1 cellular context compared by ENCODE assay signal in the genomic region with DNA sequence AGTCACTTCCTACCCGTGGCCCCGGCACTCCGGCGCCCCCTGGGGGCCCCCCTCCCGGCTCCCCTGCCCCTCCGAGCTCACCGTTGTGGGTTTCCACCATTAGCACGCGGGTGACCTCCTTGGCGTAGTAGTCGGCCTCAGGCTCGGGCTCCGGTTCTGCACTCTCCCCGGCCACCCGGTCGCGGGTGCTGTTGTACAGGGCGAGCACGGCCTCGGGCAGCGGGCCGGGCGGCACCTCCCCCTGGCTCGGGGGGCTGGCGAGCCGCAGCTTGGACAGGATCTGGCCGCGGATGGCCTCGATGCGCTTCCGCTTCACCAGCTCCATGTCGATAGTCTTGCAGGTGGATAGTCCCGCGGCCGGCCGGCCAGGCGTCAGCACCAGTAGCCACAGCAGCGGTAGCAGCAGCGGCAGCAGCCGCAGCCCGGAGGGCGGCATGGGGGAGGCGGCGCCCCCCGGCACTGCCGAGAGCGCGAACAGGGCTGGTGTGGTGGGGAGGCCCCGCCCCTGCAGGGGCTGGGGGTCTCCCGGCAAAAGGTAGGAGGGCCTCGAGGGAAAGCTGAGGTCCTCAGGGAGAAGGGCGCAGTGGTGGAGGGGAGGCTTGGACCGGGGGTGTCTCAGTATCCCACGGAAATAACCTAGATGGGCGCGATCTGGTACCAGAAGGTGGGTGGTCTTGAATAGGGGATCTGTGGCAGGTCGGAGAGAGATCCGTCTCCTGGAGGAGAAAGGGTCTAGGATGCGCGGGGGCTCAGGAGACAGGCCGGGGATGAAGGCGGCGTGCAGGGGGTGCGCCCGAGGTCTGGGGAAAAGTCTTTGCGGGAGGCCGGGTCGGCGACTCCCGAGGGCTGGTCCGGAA.
TF ChIP-seq lines count a peak whose summit lies in the region.

No MANE protein-coding gene starts in this region.

TF ChIP-seq in HepG2, 621 proteins besides CTCF, POLR2A, EP300 and RAD21 (continues in another document):
- no peak for TF ChIP-seq ZNF484 (CRISPR knock-in tag; IDR thresholded peaks at IDR 0.05; ENCODE audit: borderline replicate concordance, low read depth)
- TF ChIP-seq NR2F1 (CRISPR knock-in tag; IDR thresholded peaks at IDR 0.05): no peak
- TF ChIP-seq, protein P1, sequence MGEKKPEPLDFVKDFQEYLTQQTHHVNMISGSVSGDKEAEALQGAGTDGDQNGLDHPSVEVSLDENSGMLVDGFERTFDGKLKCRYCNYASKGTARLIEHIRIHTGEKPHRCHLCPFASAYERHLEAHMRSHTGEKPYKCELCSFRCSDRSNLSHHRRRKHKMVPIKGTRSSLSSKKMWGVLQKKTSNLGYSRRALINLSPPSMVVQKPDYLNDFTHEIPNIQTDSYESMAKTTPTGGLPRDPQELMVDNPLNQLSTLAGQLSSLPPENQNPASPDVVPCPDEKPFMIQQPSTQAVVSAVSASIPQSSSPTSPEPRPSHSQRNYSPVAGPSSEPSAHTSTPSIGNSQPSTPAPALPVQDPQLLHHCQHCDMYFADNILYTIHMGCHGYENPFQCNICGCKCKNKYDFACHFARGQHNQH (CRISPR knock-in tag; IDR thresholded peaks at IDR 0.05): peak; percentile 61; the same call in 1 of the 2 replicates
- TF ChIP-seq PHF20 (CRISPR knock-in tag; IDR thresholded peaks at IDR 0.05): peak; percentile 31; the same call in 1 of the 2 replicates
- no peak for TF ChIP-seq ATF7-NPFF (CRISPR knock-in tag; IDR thresholded peaks at IDR 0.05; ENCODE audit: low read depth)
- peak; percentile 84 for TF ChIP-seq MYC (CRISPR knock-in tag; IDR thresholded peaks at IDR 0.05; ENCODE audit: borderline replicate concordance)
- 0 out of 2 replicates have a peak, but pooled peaks have one; percentile 59 for TF ChIP-seq KLF12 (CRISPR knock-in tag; IDR thresholded peaks at IDR 0.05; ENCODE audit: borderline replicate concordance)
- peak; percentile 59; the same call in 1 of the 2 replicates for TF ChIP-seq CCDC6 (CRISPR knock-in tag; IDR thresholded peaks at IDR 0.05)
- no peak for TF ChIP-seq ZNF18 (CRISPR knock-in tag; IDR thresholded peaks at IDR 0.05; ENCODE audit: insufficient replicate concordance)
- TF ChIP-seq IRX3 (CRISPR knock-in tag; IDR thresholded peaks at IDR 0.05; ENCODE audit: borderline replicate concordance, low read depth): no peak
- no peak for TF ChIP-seq ERF (CRISPR knock-in tag; IDR thresholded peaks at IDR 0.05)
- peak; percentile 56 for TF ChIP-seq PHF8 (CRISPR knock-in tag; IDR thresholded peaks at IDR 0.05)
- peak; percentile 73 for TF ChIP-seq ZNF501 (CRISPR knock-in tag; IDR thresholded peaks at IDR 0.05)
- TF ChIP-seq, protein P2, sequence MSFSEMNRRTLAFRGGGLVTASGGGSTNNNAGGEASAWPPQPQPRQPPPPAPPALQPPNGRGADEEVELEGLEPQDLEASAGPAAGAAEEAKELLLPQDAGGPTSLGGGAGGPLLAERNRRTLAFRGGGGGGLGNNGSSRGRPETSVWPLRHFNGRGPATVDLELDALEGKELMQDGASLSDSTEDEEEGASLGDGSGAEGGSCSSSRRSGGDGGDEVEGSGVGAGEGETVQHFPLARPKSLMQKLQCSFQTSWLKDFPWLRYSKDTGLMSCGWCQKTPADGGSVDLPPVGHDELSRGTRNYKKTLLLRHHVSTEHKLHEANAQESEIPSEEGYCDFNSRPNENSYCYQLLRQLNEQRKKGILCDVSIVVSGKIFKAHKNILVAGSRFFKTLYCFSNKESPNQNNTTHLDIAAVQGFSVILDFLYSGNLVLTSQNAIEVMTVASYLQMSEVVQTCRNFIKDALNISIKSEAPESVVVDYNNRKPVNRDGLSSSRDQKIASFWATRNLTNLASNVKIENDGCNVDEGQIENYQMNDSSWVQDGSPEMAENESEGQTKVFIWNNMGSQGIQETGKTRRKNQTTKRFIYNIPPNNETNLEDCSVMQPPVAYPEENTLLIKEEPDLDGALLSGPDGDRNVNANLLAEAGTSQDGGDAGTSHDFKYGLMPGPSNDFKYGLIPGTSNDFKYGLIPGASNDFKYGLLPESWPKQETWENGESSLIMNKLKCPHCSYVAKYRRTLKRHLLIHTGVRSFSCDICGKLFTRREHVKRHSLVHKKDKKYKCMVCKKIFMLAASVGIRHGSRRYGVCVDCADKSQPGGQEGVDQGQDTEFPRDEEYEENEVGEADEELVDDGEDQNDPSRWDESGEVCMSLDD (CRISPR knock-in tag; IDR thresholded peaks at IDR 0.05; ENCODE audit: borderline replicate concordance): 0 out of 2 replicates have a peak, but pooled peaks have one; percentile 15
- TF ChIP-seq MAZ (IDR thresholded peaks at IDR 0.05; ENCODE audit: borderline replicate concordance, low read depth, low read length): peak; percentile 47; the same call in 1 of the 2 replicates
- no peak for TF ChIP-seq MAZ (CRISPR knock-in tag; IDR thresholded peaks at IDR 0.05; ENCODE audit: low read depth)
- TF ChIP-seq ZNF10 (CRISPR knock-in tag; IDR thresholded peaks at IDR 0.05; ENCODE audit: borderline replicate concordance, low read depth): no peak
- TF ChIP-seq ZNF550 (CRISPR knock-in tag; IDR thresholded peaks at IDR 0.05; ENCODE audit: borderline replicate concordance): no peak
- TF ChIP-seq YEATS2 (CRISPR knock-in tag; IDR thresholded peaks at IDR 0.05; ENCODE audit: borderline replicate concordance): peak; percentile 35; the same call in 1 of the 2 replicates
- 0 out of 2 replicates have a peak, but pooled peaks have one; percentile 40 for TF ChIP-seq ZNF709 (CRISPR knock-in tag; IDR thresholded peaks at IDR 0.05)
- 0 out of 2 replicates have a peak, but pooled peaks have one; percentile 7 for TF ChIP-seq HDAC1 (CRISPR knock-in tag; IDR thresholded peaks at IDR 0.05)
- TF ChIP-seq, protein P3, sequence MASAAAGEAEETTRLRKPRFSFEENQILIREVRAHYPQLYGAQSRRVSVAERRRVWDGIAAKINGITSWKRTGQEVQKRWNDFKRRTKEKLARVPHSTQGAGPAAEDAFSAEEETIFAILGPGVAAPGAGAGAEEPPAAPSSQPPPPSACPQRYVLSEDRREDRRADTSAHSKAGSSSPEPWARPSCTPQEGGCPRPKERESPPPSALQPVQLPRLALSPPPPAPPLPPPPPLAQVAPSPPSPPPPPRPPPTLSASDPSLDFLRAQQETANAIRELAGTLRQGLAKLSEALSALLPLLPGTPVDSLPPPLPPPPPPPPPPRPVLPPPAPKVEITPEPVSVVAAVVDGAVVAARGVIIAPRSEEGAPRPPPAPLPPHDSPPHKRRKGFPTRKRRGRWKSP (CRISPR knock-in tag; IDR thresholded peaks at IDR 0.05): peak; percentile 66
- TF ChIP-seq NFE2 (CRISPR knock-in tag; IDR thresholded peaks at IDR 0.05): no peak
- no peak for TF ChIP-seq RCOR2 (CRISPR knock-in tag; IDR thresholded peaks at IDR 0.05)
- no peak for TF ChIP-seq ZNF121 (CRISPR knock-in tag; IDR thresholded peaks at IDR 0.05)
- TF ChIP-seq, protein P4, sequence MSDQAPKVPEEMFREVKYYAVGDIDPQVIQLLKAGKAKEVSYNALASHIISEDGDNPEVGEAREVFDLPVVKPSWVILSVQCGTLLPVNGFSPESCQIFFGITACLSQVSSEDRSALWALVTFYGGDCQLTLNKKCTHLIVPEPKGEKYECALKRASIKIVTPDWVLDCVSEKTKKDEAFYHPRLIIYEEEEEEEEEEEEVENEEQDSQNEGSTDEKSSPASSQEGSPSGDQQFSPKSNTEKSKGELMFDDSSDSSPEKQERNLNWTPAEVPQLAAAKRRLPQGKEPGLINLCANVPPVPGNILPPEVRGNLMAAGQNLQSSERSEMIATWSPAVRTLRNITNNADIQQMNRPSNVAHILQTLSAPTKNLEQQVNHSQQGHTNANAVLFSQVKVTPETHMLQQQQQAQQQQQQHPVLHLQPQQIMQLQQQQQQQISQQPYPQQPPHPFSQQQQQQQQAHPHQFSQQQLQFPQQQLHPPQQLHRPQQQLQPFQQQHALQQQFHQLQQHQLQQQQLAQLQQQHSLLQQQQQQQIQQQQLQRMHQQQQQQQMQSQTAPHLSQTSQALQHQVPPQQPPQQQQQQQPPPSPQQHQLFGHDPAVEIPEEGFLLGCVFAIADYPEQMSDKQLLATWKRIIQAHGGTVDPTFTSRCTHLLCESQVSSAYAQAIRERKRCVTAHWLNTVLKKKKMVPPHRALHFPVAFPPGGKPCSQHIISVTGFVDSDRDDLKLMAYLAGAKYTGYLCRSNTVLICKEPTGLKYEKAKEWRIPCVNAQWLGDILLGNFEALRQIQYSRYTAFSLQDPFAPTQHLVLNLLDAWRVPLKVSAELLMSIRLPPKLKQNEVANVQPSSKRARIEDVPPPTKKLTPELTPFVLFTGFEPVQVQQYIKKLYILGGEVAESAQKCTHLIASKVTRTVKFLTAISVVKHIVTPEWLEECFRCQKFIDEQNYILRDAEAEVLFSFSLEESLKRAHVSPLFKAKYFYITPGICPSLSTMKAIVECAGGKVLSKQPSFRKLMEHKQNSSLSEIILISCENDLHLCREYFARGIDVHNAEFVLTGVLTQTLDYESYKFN (CRISPR knock-in tag; conservative IDR thresholded peaks at IDR 0.05): 0 out of 2 replicates have a peak, but pooled peaks have one; percentile 42
- no peak for TF ChIP-seq THRA (CRISPR knock-in tag; IDR thresholded peaks at IDR 0.05; ENCODE audit: borderline replicate concordance)
- TF ChIP-seq POLR2AphosphoS5 (IDR thresholded peaks at IDR 0.05; ENCODE audit: low read depth, low read length): 0 out of 2 replicates have a peak, but pooled peaks have one; percentile 25
- TF ChIP-seq, protein P5, sequence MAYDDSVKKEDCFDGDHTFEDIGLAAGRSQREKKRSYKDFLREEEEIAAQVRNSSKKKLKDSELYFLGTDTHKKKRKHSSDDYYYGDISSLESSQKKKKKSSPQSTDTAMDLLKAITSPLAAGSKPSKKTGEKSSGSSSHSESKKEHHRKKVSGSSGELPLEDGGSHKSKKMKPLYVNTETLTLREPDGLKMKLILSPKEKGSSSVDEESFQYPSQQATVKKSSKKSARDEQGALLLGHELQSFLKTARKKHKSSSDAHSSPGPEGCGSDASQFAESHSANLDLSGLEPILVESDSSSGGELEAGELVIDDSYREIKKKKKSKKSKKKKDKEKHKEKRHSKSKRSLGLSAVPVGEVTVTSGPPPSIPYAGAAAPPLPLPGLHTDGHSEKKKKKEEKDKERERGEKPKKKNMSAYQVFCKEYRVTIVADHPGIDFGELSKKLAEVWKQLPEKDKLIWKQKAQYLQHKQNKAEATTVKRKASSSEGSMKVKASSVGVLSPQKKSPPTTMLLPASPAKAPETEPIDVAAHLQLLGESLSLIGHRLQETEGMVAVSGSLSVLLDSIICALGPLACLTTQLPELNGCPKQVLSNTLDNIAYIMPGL (CRISPR knock-in tag; IDR thresholded peaks at IDR 0.05; ENCODE audit: borderline replicate concordance in 1 of 2, low read depth in 1 of 2): peak; percentile 81 to 94; a peak in 3 of 4 replicates
- TF ChIP-seq ZNF850 (CRISPR knock-in tag; conservative IDR thresholded peaks at IDR 0.05): no peak
- TF ChIP-seq NCOA1 (CRISPR knock-in tag; IDR thresholded peaks at IDR 0.05): no peak
- peak; percentile 71 for TF ChIP-seq AGO2 (optimal IDR thresholded peaks at IDR 0.05; ENCODE audit: low read depth, low read length)
- peak; percentile 28; the same call in 1 of the 2 replicates for TF ChIP-seq ZNF446 (CRISPR knock-in tag; IDR thresholded peaks at IDR 0.05)
- TF ChIP-seq ARID2 (CRISPR knock-in tag; IDR thresholded peaks at IDR 0.05; ENCODE audit: borderline replicate concordance): 0 out of 2 replicates have a peak, but pooled peaks have one; percentile 36
- no peak for TF ChIP-seq HINFP (CRISPR knock-in tag; IDR thresholded peaks at IDR 0.05; ENCODE audit: low read depth)
